1 cellular context compared by ENCODE assay signal in the genomic region with DNA sequence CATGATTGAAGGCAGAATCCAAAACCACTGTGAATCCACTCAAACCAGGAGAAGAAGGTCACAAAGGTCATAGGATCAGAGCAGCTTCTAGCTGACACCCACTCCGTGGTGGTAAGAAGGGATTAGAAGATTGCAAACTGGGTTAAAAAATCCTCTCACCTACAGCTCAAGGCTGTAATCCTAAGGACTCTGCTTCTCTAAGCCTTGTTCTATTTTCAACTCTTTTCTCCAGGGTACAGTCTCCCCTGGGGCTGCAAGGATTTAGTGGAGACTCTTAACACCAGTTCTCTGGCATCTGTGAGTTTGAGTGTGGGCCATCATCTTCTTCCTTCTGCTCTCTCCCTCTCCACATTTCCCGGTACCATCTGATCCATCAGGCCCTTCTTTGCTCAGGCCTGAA.
TF ChIP-seq lines count a peak whose summit lies in the region.

A gene (plus strand): TSS at position 264 of the 400 bp plus-strand sequence. CDS start 250 bp downstream, outside the sequence.

TF ChIP-seq in SK-N-SH treated with all-trans-retinoic acid at 6 μM for 48 hours, 23 proteins besides CTCF, POLR2A, EP300 and RAD21:
- TF ChIP-seq ESRRG (CRISPR knock-in tag; IDR thresholded peaks at IDR 0.05): no peak
- TF ChIP-seq, protein P1, sequence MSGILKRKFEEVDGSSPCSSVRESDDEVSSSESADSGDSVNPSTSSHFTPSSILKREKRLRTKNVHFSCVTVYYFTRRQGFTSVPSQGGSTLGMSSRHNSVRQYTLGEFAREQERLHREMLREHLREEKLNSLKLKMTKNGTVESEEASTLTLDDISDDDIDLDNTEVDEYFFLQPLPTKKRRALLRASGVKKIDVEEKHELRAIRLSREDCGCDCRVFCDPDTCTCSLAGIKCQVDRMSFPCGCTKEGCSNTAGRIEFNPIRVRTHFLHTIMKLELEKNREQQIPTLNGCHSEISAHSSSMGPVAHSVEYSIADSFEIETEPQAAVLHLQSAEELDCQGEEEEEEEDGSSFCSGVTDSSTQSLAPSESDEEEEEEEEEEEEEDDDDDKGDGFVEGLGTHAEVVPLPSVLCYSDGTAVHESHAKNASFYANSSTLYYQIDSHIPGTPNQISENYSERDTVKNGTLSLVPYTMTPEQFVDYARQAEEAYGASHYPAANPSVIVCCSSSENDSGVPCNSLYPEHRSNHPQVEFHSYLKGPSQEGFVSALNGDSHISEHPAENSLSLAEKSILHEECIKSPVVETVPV (CRISPR knock-in tag; IDR thresholded peaks at IDR 0.05): no peak
- no peak for TF ChIP-seq ZNF8 (CRISPR knock-in tag; IDR thresholded peaks at IDR 0.05)
- no peak for TF ChIP-seq ZNF70 (CRISPR knock-in tag; IDR thresholded peaks at IDR 0.05)
- no peak for TF ChIP-seq RARB (CRISPR knock-in tag; IDR thresholded peaks at IDR 0.05)
- TF ChIP-seq, protein P2, sequence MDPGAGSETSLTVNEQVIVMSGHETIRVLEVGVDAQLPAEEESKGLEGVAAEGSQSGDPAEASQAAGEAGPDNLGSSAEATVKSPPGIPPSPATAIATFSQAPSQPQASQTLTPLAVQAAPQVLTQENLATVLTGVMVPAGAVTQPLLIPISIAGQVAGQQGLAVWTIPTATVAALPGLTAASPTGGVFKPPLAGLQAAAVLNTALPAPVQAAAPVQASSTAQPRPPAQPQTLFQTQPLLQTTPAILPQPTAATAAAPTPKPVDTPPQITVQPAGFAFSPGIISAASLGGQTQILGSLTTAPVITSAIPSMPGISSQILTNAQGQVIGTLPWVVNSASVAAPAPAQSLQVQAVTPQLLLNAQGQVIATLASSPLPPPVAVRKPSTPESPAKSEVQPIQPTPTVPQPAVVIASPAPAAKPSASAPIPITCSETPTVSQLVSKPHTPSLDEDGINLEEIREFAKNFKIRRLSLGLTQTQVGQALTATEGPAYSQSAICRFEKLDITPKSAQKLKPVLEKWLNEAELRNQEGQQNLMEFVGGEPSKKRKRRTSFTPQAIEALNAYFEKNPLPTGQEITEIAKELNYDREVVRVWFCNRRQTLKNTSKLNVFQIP (CRISPR knock-in tag; IDR thresholded peaks at IDR 0.05; ENCODE audit: borderline replicate concordance, low read depth): no peak
- TF ChIP-seq ZNF565 (CRISPR knock-in tag; conservative IDR thresholded peaks at IDR 0.05; ENCODE audit: low read depth): no peak
- TF ChIP-seq CSDC2 (CRISPR knock-in tag; IDR thresholded peaks at IDR 0.05): no peak
- TF ChIP-seq GLIS3 (CRISPR knock-in tag; IDR thresholded peaks at IDR 0.05): no peak
- TF ChIP-seq ZC3H10 (CRISPR knock-in tag; IDR thresholded peaks at IDR 0.05): no peak
- TF ChIP-seq TOX (CRISPR knock-in tag; IDR thresholded peaks at IDR 0.05; ENCODE audit: borderline replicate concordance): no peak
- TF ChIP-seq ZFP3 (CRISPR knock-in tag; IDR thresholded peaks at IDR 0.05): no peak
- TF ChIP-seq TCF4 (CRISPR knock-in tag; IDR thresholded peaks at IDR 0.05; ENCODE audit: borderline replicate concordance): no peak
- TF ChIP-seq ARNTL (CRISPR knock-in tag; IDR thresholded peaks at IDR 0.05; ENCODE audit: borderline replicate concordance, low read depth): no peak
- no peak for TF ChIP-seq BACH2 (CRISPR knock-in tag; IDR thresholded peaks at IDR 0.05; ENCODE audit: borderline replicate concordance)
- TF ChIP-seq PPARA (CRISPR knock-in tag; IDR thresholded peaks at IDR 0.05; ENCODE audit: borderline replicate concordance): no peak
- TF ChIP-seq SNAI2 (CRISPR knock-in tag; IDR thresholded peaks at IDR 0.05): no peak
- TF ChIP-seq ZFP30 (CRISPR knock-in tag; IDR thresholded peaks at IDR 0.05): no peak
- TF ChIP-seq OSR1 (CRISPR knock-in tag; IDR thresholded peaks at IDR 0.05): no peak
- TF ChIP-seq, protein P3, sequence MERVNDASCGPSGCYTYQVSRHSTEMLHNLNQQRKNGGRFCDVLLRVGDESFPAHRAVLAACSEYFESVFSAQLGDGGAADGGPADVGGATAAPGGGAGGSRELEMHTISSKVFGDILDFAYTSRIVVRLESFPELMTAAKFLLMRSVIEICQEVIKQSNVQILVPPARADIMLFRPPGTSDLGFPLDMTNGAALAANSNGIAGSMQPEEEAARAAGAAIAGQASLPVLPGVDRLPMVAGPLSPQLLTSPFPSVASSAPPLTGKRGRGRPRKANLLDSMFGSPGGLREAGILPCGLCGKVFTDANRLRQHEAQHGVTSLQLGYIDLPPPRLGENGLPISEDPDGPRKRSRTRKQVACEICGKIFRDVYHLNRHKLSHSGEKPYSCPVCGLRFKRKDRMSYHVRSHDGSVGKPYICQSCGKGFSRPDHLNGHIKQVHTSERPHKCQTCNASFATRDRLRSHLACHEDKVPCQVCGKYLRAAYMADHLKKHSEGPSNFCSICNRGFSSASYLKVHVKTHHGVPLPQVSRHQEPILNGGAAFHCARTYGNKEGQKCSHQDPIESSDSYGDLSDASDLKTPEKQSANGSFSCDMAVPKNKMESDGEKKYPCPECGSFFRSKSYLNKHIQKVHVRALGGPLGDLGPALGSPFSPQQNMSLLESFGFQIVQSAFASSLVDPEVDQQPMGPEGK (CRISPR knock-in tag; IDR thresholded peaks at IDR 0.05; ENCODE audit: borderline replicate concordance): no peak
